ENCODE assay signal across 1 cellular context in the genomic region with DNA sequence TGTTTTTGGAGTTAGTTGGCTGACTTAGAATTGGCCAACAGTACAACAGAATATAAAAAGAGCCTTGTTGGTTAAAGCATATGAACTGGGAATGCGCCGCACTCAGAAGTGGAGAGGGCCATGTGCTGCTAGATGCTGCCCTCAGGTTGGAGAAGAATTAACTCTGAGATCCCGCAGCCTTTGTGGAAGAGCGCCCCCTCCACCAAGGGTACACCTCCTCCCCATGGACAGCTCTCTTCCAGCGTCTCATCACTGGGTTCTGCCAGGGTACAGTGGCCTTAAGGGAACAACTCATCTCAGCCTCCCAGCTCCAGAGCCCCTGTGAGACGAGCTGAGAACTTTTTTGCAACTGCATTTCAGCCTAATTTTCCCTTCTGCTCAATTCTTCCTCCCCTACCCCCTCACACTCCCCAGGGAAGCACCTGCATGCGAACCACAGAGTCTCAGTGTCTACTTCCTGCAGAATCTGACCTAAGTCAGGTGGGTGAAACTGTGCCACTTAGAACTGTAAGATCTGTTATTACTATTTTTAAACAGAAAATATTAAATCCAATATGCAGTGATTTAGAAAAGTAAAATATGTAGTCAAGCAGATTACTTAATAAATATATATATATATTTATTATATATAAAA.
TF ChIP-seq lines count a peak whose summit lies in the region.

No MANE protein-coding gene starts in this region.

TF ChIP-seq in HepG2, 621 proteins besides CTCF, POLR2A, EP300 and RAD21 (continued from another document):
- TF ChIP-seq, protein P1, sequence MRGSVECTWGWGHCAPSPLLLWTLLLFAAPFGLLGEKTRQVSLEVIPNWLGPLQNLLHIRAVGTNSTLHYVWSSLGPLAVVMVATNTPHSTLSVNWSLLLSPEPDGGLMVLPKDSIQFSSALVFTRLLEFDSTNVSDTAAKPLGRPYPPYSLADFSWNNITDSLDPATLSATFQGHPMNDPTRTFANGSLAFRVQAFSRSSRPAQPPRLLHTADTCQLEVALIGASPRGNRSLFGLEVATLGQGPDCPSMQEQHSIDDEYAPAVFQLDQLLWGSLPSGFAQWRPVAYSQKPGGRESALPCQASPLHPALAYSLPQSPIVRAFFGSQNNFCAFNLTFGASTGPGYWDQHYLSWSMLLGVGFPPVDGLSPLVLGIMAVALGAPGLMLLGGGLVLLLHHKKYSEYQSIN (CRISPR knock-in tag; IDR thresholded peaks at IDR 0.05; ENCODE audit: borderline replicate concordance), result no peak
- TF ChIP-seq SIN3A (IDR thresholded peaks at IDR 0.05; ENCODE audit: borderline replicate concordance, low read depth, low read length) (no peak), ZEB1 (IDR thresholded peaks at IDR 0.05; ENCODE audit: insufficient replicate concordance, low read depth) (no peak), BCL3 (CRISPR knock-in tag; IDR thresholded peaks at IDR 0.05) (no peak), NR2C2 (CRISPR knock-in tag; IDR thresholded peaks at IDR 0.05; ENCODE audit: borderline replicate concordance) (no peak), TFAP4 (IDR thresholded peaks at IDR 0.05; ENCODE audit: borderline replicate concordance, low read depth) (no peak), NFIB (CRISPR knock-in tag; IDR thresholded peaks at IDR 0.05; ENCODE audit: borderline replicate concordance) (no peak), NRL (CRISPR knock-in tag; IDR thresholded peaks at IDR 0.05; ENCODE audit: borderline replicate concordance) (no peak), ZFP37 (CRISPR knock-in tag; IDR thresholded peaks at IDR 0.05; ENCODE audit: borderline replicate concordance) (no peak), KDM3A (CRISPR knock-in tag; IDR thresholded peaks at IDR 0.05; ENCODE audit: low read depth) (no peak), ZNF44 (CRISPR knock-in tag; IDR thresholded peaks at IDR 0.05) (no peak), ARNTL (CRISPR knock-in tag; IDR thresholded peaks at IDR 0.05) (no peak), PBX3 (CRISPR knock-in tag; IDR thresholded peaks at IDR 0.05; ENCODE audit: borderline replicate concordance) (no peak), ZNF605 (CRISPR knock-in tag; IDR thresholded peaks at IDR 0.05) (no peak)
- TF ChIP-seq, protein P2, sequence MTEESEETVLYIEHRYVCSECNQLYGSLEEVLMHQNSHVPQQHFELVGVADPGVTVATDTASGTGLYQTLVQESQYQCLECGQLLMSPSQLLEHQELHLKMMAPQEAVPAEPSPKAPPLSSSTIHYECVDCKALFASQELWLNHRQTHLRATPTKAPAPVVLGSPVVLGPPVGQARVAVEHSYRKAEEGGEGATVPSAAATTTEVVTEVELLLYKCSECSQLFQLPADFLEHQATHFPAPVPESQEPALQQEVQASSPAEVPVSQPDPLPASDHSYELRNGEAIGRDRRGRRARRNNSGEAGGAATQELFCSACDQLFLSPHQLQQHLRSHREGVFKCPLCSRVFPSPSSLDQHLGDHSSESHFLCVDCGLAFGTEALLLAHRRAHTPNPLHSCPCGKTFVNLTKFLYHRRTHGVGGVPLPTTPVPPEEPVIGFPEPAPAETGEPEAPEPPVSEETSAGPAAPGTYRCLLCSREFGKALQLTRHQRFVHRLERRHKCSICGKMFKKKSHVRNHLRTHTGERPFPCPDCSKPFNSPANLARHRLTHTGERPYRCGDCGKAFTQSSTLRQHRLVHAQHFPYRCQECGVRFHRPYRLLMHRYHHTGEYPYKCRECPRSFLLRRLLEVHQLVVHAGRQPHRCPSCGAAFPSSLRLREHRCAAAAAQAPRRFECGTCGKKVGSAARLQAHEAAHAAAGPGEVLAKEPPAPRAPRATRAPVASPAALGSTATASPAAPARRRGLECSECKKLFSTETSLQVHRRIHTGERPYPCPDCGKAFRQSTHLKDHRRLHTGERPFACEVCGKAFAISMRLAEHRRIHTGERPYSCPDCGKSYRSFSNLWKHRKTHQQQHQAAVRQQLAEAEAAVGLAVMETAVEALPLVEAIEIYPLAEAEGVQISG (CRISPR knock-in tag; IDR thresholded peaks at IDR 0.05), result no peak
